ENCODE assay signal across 6 cellular contexts in genomic region chr19:14434157-14434501, GRCh38. TPM values are rescaled to one million over a fixed set of nuclear protein-coding genes. Genes with fewer than 3 reads are reported as not detected.
DNase-seq lines count a peak whose midpoint lies in the region; ATAC-seq and TF ChIP-seq lines count a peak whose summit lies in the region.

No MANE protein-coding gene starts in this region.

- peak overlapping the region; percentile 80 for H3K9ac ChIP-seq in HCT116 (ENCODE audit: low read length)

- no peaks in the 10 kb centered on the region for H3K9me3 Mint-ChIP-seq in activated CD8-positive, alpha-beta T cell treated with anti-CD3 and anti-CD28 coated beads for 36 hours

- peak overlapping the region; percentile 77 for H3K27ac Mint-ChIP-seq in activated CD8-positive, alpha-beta T cell treated with anti-CD3 and anti-CD28 coated beads for 36 hours

- no peak overlapping the region for H2AFZ ChIP-seq in HCT116 (ENCODE audit: low read depth, low read length, poor library complexity, severe bottlenecking)

- H3K79me2 ChIP-seq in HCT116 (ENCODE audit: insufficient read depth, low read length) = peaks cover 50% of the 10 kb centered on the region

- peaks cover 2% of the 10 kb centered on the region for H3K27me3 Mint-ChIP-seq in activated CD8-positive, alpha-beta T cell treated with anti-CD3 and anti-CD28 coated beads for 36 hours

- peaks cover 9% of the 10 kb centered on the region for H3K36me3 Mint-ChIP-seq in activated CD8-positive, alpha-beta T cell treated with anti-CD3 and anti-CD28 coated beads for 36 hours (ENCODE audit: low read depth)

- no peak for TF ChIP-seq POLR2A in HCT116 (IDR thresholded peaks at IDR 0.05; ENCODE audit: borderline replicate concordance, extremely low read depth, insufficient read depth, insufficient read length)

- TF ChIP-seq RAD21 in HCT116 (IDR thresholded peaks at IDR 0.05; ENCODE audit: low read depth) = no peak

- no peak for TF ChIP-seq CTCF in HCT116 (IDR thresholded peaks at IDR 0.05 in 2 of 3, conservative IDR thresholded peaks at IDR 0.05 in 1 of 3; ENCODE audit: borderline replicate concordance in 1 of 3, insufficient read depth in 1 of 3, low read depth in 2 of 3, low read length in 2 of 3)
- TF ChIP-seq CTCF in activated CD8-positive, alpha-beta T cell treated with anti-CD3 and anti-CD28 coated beads for 36 hours (IDR thresholded peaks at IDR 0.05) = no peak
- TF ChIP-seq CTCF in lung (IDR thresholded peaks at IDR 0.05; ENCODE audit: control extremely low read depth, extremely low read depth) = no peak

- no peaks in the 10 kb centered on the region for H4K20me1 ChIP-seq in HCT116 (ENCODE audit: insufficient read depth)

- H3K27ac ChIP-seq in HCT116 (ENCODE audit: low read depth, low read length) (peak overlapping the region; percentile 95), lung (ENCODE audit: low read depth in 1 of 2, low read length in 1 of 2) (peak overlapping the region; percentile 87 to 95)

- CTCF ChIA-PET in HCT116 (lab: Charles Lee) = no interaction called here
- CTCF ChIA-PET in activated CD8-positive, alpha-beta T cell treated with anti-CD3 and anti-CD28 coated beads for 36 hours (lab: Charles Lee) = interaction anchor here (0.9 kb wide), 1 partner anchor 14 kb away, joined by 3 read pairs; no protein-coding TSS in a partner anchor

- H3K9me2 ChIP-seq in HCT116 (ENCODE audit: insufficient read depth) = no peaks in the 10 kb centered on the region

- DNase-seq in HCT116 (ENCODE audit: low read depth, low spot score) (no peak), lung (ENCODE audit: low spot score) (no peak), AG08396 (ENCODE audit: low spot score) (no peak), NCI-H146 treated with DMSO at 0.1 percent for 48 hours (lab: John Stamatoyannopoulos, UW; ENCODE audit: unreplicated experiment) (no peak)
- peak; percentile 44 for DNase-seq in activated CD8-positive, alpha-beta T cell treated with anti-CD3 and anti-CD28 coated beads for 36 hours

- H3K4me1 Mint-ChIP-seq in activated CD8-positive, alpha-beta T cell treated with anti-CD3 and anti-CD28 coated beads for 36 hours (ENCODE audit: low read depth) = peaks cover 32% of the 10 kb centered on the region

- RAD21 ChIA-PET in HCT116 (lab: Charles Lee; ENCODE audit: low non-redundant PET in 1 of 2, low total read pairs in 2 of 2, uncharacterized antibody in 2 of 2, unreplicated experiment in 2 of 2) = no interaction called here

- H3K4me3 Mint-ChIP-seq in activated CD8-positive, alpha-beta T cell treated with anti-CD3 and anti-CD28 coated beads for 36 hours = peak overlapping the region; percentile 67

- H3K4me1 ChIP-seq in HCT116 (ENCODE audit: control insufficient read depth in 1 of 2, insufficient read depth in 2 of 2, low read length in 2 of 2) (peaks cover 21 to 41% of the 10 kb centered on the region in 2 experiments), lung (ENCODE audit: control insufficient read depth in 2 of 2, insufficient read depth in 2 of 2, low read length in 2 of 2) (peaks cover 0 to 8% of the 10 kb centered on the region in 2 donors)

- no peaks in the 10 kb centered on the region for H3K9me3 ChIP-seq in HCT116 (ENCODE audit: control insufficient read depth in 1 of 2, insufficient read depth in 1 of 2, low read depth in 1 of 2, low read length in 2 of 2)
- no peaks in the 10 kb centered on the region for H3K9me3 ChIP-seq in lung (ENCODE audit: control insufficient read depth in 2 of 2, insufficient read depth in 1 of 2, low read length in 1 of 2)

- no peaks in the 10 kb centered on the region for H3K36me3 ChIP-seq in HCT116 (ENCODE audit: control insufficient read depth in 1 of 2, insufficient read depth in 2 of 2, low read length in 2 of 2)
- H3K36me3 ChIP-seq in lung (ENCODE audit: control insufficient read depth in 2 of 2, insufficient read depth in 2 of 2, low read length in 2 of 2) = no peaks in the 10 kb centered on the region

- no TSS peak for BruUV-seq in HCT116 (replicated peaks; lab: Mats Ljungman, UMichigan)

- intact Hi-C loops in HCT116 (cut with micrococcal nuclease) = loop anchor here (10.0 kb wide), 1 partner anchor 51 kb away; no protein-coding TSS in a partner anchor
- intact Hi-C loops in activated CD8-positive, alpha-beta T cell treated with anti-CD3 and anti-CD28 coated beads for 36 hours (cut with micrococcal nuclease) = loop anchor here (5.0 kb wide), 1 partner anchor 43 kb away; the partner anchor contains the start of gene PTGER1

- POLR2A ChIA-PET in HCT116 (lab: Charles Lee) = interaction anchor here (0.6 to 1.3 kb wide), 2 partner anchors 70 to 81 kb away, joined by 4 read pairs; no protein-coding TSS in a partner anchor
- POLR2A ChIA-PET in activated CD8-positive, alpha-beta T cell treated with anti-CD3 and anti-CD28 coated beads for 36 hours (lab: Charles Lee) = interaction anchor here (1.1 to 1.6 kb wide), 2 partner anchors 14 to 65 kb away, joined by 3 read pairs; no protein-coding TSS in a partner anchor

- WGBS in lung, 2 donors = 19 to 23% methylated on average over 4 of the region's 4 CpGs

- H3K27me3 ChIP-seq in HCT116 (ENCODE audit: insufficient read depth, low read length) (no peaks in the 10 kb centered on the region), lung (ENCODE audit: control insufficient read depth, insufficient read depth) (no peaks in the 10 kb centered on the region)

- H3K4me3 ChIP-seq in HCT116 (replicated peaks in 1 of 2; ENCODE audit: low read depth in 1 of 2, low read length in 2 of 2) (peak overlapping the region; percentile 75 to 79), lung (peak overlapping the region; percentile 82)

- H3K4me2 ChIP-seq in HCT116 (ENCODE audit: low read length) = peak overlapping the region; percentile 99

- peak; percentile 49 for ATAC-seq in HCT116
- peak; percentile 5 for ATAC-seq in activated CD8-positive, alpha-beta T cell treated with anti-CD3 and anti-CD28 coated beads for 36 hours
- no peak for ATAC-seq in lung (ENCODE audit: insufficient read depth, low FRiP score)
- ATAC-seq in GM19463 (IDR thresholded peaks at IDR 0.05; ENCODE audit: unreplicated experiment) = no peak

TF ChIP-seq in HCT116, 20 proteins besides CTCF, POLR2A, EP300 and RAD21:
- peak; percentile 69 for TF ChIP-seq MAX (IDR thresholded peaks at IDR 0.05)
- TF ChIP-seq ELF1 (IDR thresholded peaks at IDR 0.05; ENCODE audit: borderline replicate concordance, low read depth) = no peak
- no peak for TF ChIP-seq SIN3A (IDR thresholded peaks at IDR 0.05; ENCODE audit: low read depth)

RNA-seq across cellular contexts. Expression of gene PKN1, which starts 1.0 kb away (rescaled TPM):
- total RNA-seq in HCT116 (2021; ENCODE audit: unreplicated experiment) (248 TPM), lung (100 to 1,000 TPM in 1 of 2 donors, 10 to 100 TPM in 1; 84.3 to 197 TPM)
- 238 and 241 TPM in 2 replicates for polyA plus RNA-seq in HCT116 (2012)
- 100 to 1,000 TPM; 172 to 192 TPM for total RNA-seq in activated CD8-positive, alpha-beta T cell treated with anti-CD3 and anti-CD28 coated beads for 36 hours
- 100 to 1,000 TPM; 108 to 133 TPM for polyA plus RNA-seq in lung

RNA-seq across cellular contexts. Expression of gene DDX39A, which starts 15.0 kb away (rescaled TPM):
- total RNA-seq in HCT116 (2021; ENCODE audit: unreplicated experiment) (152 TPM), lung (10 to 100 TPM; 46.2 to 84.6 TPM)
- polyA plus RNA-seq in HCT116 (2012) = 164 and 169 TPM in 2 replicates
- 100 to 1,000 TPM; 217 to 226 TPM for total RNA-seq in activated CD8-positive, alpha-beta T cell treated with anti-CD3 and anti-CD28 coated beads for 36 hours
- 100 to 1,000 TPM; 111 to 156 TPM for polyA plus RNA-seq in lung

RNA-seq across cellular contexts. Expression of gene PTGER1, which starts 41.0 kb away (rescaled TPM):
- total RNA-seq in HCT116 (2021; ENCODE audit: unreplicated experiment) (1.1 TPM), lung (1 to 10 TPM; 2.0 to 4.3 TPM)
- polyA plus RNA-seq in HCT116 (2012) = 0.47 and 0.55 TPM in 2 replicates
- total RNA-seq in activated CD8-positive, alpha-beta T cell treated with anti-CD3 and anti-CD28 coated beads for 36 hours = under 1 TPM; 0.43 TPM
- polyA plus RNA-seq in lung = 1 to 10 TPM in 1 of 2 donors, under 1 TPM in 1; 0.73 to 1.4 TPM

RNA-seq across cellular contexts. Expression of gene ADGRE5, which starts 52.9 kb away (rescaled TPM):
- total RNA-seq in HCT116 (2021; ENCODE audit: unreplicated experiment) (98.1 TPM), lung (100 to 1,000 TPM in 1 of 2 donors, 10 to 100 TPM in 1; 35.4 to 250 TPM)
- polyA plus RNA-seq in HCT116 (2012) = 127 and 132 TPM in 2 replicates
- 100 to 1,000 TPM; 185 to 186 TPM for total RNA-seq in activated CD8-positive, alpha-beta T cell treated with anti-CD3 and anti-CD28 coated beads for 36 hours
- 100 to 1,000 TPM in 1 of 2 donors, 10 to 100 TPM in 1; 39.8 to 143 TPM for polyA plus RNA-seq in lung

Comparison
In these comparisons a context has a peak if more than half of its experiments do, and no peak if none do; other contexts are left out.
1. ATAC-seq: peak in HCT116 (single experiment) and activated CD8-positive, alpha-beta T cell treated with anti-CD3 and anti-CD28 coated beads for 36 hours (single experiment); none in lung (single experiment) and GM19463 (single experiment).